In the genomic region with DNA sequence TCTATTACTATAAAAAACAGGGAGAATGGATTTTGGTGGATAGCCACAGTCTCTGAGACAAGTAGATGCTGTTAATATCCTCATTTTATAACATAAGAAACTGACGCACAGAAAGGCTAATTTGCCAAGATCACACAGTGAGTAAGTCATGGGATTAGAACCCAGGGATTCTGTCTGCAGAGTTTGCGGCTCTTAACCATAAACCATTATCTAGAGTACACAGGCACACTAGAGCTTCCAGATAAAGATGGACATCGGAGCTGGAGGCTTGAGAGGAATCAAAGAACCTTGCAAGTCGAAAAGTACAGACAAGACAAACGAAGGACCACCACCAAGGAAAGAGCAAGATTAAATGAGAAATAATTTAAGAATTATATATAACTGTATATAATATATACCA, we compare ENCODE assay signal across 1 cellular context.
TF ChIP-seq lines count a peak whose summit lies in the region.

No MANE protein-coding gene starts in this region.

TF ChIP-seq in K562, 482 proteins besides CTCF, POLR2A, EP300 and RAD21 (continued from another document and continues in another):
- TF ChIP-seq ELK3 (CRISPR knock-in tag; IDR thresholded peaks at IDR 0.05) (no peak), SMAD2 (IDR thresholded peaks at IDR 0.05; ENCODE audit: low read depth, low read length) (no peak), ZNF445 (CRISPR knock-in tag; IDR thresholded peaks at IDR 0.05; ENCODE audit: low read depth) (no peak), GTF2F1 (IDR thresholded peaks at IDR 0.05; ENCODE audit: low read depth, low read length) (no peak), CXXC5 (CRISPR knock-in tag; IDR thresholded peaks at IDR 0.05) (peak; percentile 38; the same call in 1 of the 2 replicates), MBD2 (IDR thresholded peaks at IDR 0.05; ENCODE audit: borderline replicate concordance, low read depth) (peak; percentile 40; the same call in 1 of the 2 replicates), ZNF695 (CRISPR knock-in tag; IDR thresholded peaks at IDR 0.05) (no peak), E2F4 (CRISPR knock-in tag; IDR thresholded peaks at IDR 0.05; ENCODE audit: low read depth) (no peak), ZNF175 (CRISPR knock-in tag; IDR thresholded peaks at IDR 0.05; ENCODE audit: low read depth) (no peak), CUX1 (CRISPR knock-in tag; IDR thresholded peaks at IDR 0.05) (no peak), PURB (CRISPR knock-in tag; IDR thresholded peaks at IDR 0.05; ENCODE audit: low read depth) (no peak), ETV5 (CRISPR knock-in tag; IDR thresholded peaks at IDR 0.05; ENCODE audit: low read depth) (no peak), CHD2 (IDR thresholded peaks at IDR 0.05; ENCODE audit: low read depth, low read length) (no peak), MEIS2 (IDR thresholded peaks at IDR 0.05; ENCODE audit: partially characterized antibody) (peak; percentile 35), CBFB (CRISPR knock-in tag; IDR thresholded peaks at IDR 0.05) (no peak), TFAP4 (CRISPR knock-in tag; IDR thresholded peaks at IDR 0.05; ENCODE audit: borderline replicate concordance) (no peak), MAFG (tag; conservative IDR thresholded peaks at IDR 0.05) (no peak), ZBTB5 (IDR thresholded peaks at IDR 0.05) (no peak), ZNF263 (CRISPR knock-in tag; IDR thresholded peaks at IDR 0.05; ENCODE audit: borderline replicate concordance) (no peak), NCOR1 (IDR thresholded peaks at IDR 0.05) (peak; percentile 89), SRSF7 (optimal IDR thresholded peaks at IDR 0.05; ENCODE audit: low read depth, low read length) (no peak), RBFOX2 (IDR thresholded peaks at IDR 0.05; ENCODE audit: low read depth, low read length) (no peak), RBM14 (IDR thresholded peaks at IDR 0.05; ENCODE audit: borderline replicate concordance, insufficient read depth, low read depth, low read length) (no peak), NFIX (CRISPR knock-in tag; IDR thresholded peaks at IDR 0.05; ENCODE audit: low read depth) (no peak), GTF3C2 (IDR thresholded peaks at IDR 0.05; ENCODE audit: borderline replicate concordance, extremely low read depth, insufficient read length) (peak; percentile 46), SMARCC2 (IDR thresholded peaks at IDR 0.05; ENCODE audit: low read depth) (peak; percentile 90), ZNF830 (CRISPR knock-in tag; IDR thresholded peaks at IDR 0.05) (no peak), ZNF354B (CRISPR knock-in tag; IDR thresholded peaks at IDR 0.05) (no peak), HLTF (IDR thresholded peaks at IDR 0.05) (no peak), HMG20A (CRISPR knock-in tag; conservative IDR thresholded peaks at IDR 0.05) (no peak), FOXA3 (CRISPR knock-in tag; conservative IDR thresholded peaks at IDR 0.05 in 1 of 2, IDR thresholded peaks at IDR 0.05 in 1 of 2) (peak; percentile 85 to 91; a peak in 3 of 4 replicates), ZNF507 (tag; conservative IDR thresholded peaks at IDR 0.05) (no peak), HIVEP1 (CRISPR knock-in tag; IDR thresholded peaks at IDR 0.05) (no peak), ELK1 (CRISPR knock-in tag; IDR thresholded peaks at IDR 0.05) (no peak), HDAC2 (IDR thresholded peaks at IDR 0.05) (peak; percentile 83), FOXJ2 (tag; IDR thresholded peaks at IDR 0.05) (no peak), ZNF146 (CRISPR knock-in tag; IDR thresholded peaks at IDR 0.05; ENCODE audit: unreplicated experiment) (no peak), ZNF282 (CRISPR knock-in tag; IDR thresholded peaks at IDR 0.05) (no peak), ZFP91 (CRISPR knock-in tag; IDR thresholded peaks at IDR 0.05) (no peak), FOXA1 (IDR thresholded peaks at IDR 0.05; ENCODE audit: borderline replicate concordance) (no peak), CBFA2T3 (IDR thresholded peaks at IDR 0.05) (peak; percentile 94), ARHGAP35 (IDR thresholded peaks at IDR 0.05; ENCODE audit: partially characterized antibody) (no peak), ZSCAN32 (CRISPR knock-in tag; IDR thresholded peaks at IDR 0.05) (no peak), ATF1 (CRISPR knock-in tag; IDR thresholded peaks at IDR 0.05) (no peak), ATF1 (tag; IDR thresholded peaks at IDR 0.05) (no peak), KAT8 (IDR thresholded peaks at IDR 0.05; ENCODE audit: low read depth) (no peak)
- TF ChIP-seq, protein P1, sequence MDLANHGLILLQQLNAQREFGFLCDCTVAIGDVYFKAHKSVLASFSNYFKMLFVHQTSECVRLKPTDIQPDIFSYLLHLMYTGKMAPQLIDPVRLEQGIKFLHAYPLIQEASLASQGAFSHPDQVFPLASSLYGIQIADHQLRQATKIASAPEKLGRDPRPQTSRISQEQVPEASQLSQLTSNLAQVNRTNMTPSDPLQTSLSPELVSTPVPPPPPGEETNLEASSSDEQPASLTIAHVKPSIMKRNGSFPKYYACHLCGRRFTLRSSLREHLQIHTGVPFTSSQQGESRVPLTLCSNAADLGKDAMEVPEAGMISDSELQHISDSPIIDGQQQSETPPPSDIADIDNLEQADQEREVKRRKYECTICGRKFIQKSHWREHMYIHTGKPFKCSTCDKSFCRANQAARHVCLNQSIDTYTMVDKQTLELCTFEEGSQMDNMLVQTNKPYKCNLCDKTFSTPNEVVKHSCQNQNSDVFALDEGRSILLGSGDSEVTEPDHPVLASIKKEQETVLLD (IDR thresholded peaks at IDR 0.05): no peak
- TF ChIP-seq, protein P2, sequence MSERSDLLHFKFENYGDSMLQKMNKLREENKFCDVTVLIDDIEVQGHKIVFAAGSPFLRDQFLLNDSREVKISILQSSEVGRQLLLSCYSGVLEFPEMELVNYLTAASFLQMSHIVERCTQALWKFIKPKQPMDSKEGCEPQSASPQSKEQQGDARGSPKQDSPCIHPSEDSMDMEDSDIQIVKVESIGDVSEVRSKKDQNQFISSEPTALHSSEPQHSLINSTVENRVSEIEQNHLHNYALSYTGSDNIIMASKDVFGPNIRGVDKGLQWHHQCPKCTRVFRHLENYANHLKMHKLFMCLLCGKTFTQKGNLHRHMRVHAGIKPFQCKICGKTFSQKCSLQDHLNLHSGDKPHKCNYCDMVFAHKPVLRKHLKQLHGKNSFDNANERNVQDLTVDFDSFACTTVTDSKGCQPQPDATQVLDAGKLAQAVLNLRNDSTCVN (CRISPR knock-in tag; IDR thresholded peaks at IDR 0.05): no peak
